In genomic region chr15:64092075-64092820, GRCh38 we compare ENCODE assay signal across 8 cellular contexts. TPM values are rescaled to one million over a fixed set of nuclear protein-coding genes. Genes with fewer than 3 reads are reported as not detected.
A peak's percentile ranks its signal among the peaks of the same experiment; 100 is the strongest.
DNase-seq lines count a peak whose midpoint lies in the region; ATAC-seq, FAIRE-seq and TF ChIP-seq lines count a peak whose summit lies in the region.

No MANE protein-coding gene starts in this region.

- peaks cover 11% of the 10 kb centered on the region for H4K20me1 ChIP-seq in K562 (replicated peaks; ENCODE audit: control insufficient read depth, insufficient read depth, low read length)

- H3K4me1 Mint-ChIP-seq in naive B cell: peaks cover 55 to 88% (median 69%) of the 10 kb centered on the region in 3 donors

- no peaks in the 10 kb centered on the region for H3K27me3 Mint-ChIP-seq in naive B cell

- CTCF ChIA-PET in K562 (lab: Yijun Ruan, JAX; ENCODE audit: low intra/inter-chr PET ratio): interaction anchor here (0.8 to 3.1 kb wide), 3 partner anchors 265 to 340 kb away, joined by 3 to 18 read pairs (median 3); no protein-coding TSS in a partner anchor

- no peak overlapping the region; the same call in 1 of the 2 replicates for H2AFZ ChIP-seq in K562 (ENCODE audit: low read depth, low read length)

- H3K79me2 ChIP-seq in K562 (ENCODE audit: control insufficient read depth, insufficient read depth, low read length): peaks cover 88% of the 10 kb centered on the region

- peaks cover 0 to 2% (median 0%) of the 10 kb centered on the region in 7 donors for H3K9me3 Mint-ChIP-seq in naive B cell

- no peak for ATAC-seq in K562
- ATAC-seq in naive B cell (ENCODE audit: low read depth in 2 of 2): no peak
- no peak for ATAC-seq in GM21447 (IDR thresholded peaks at IDR 0.05; ENCODE audit: unreplicated experiment)

- POLR2A ChIA-PET in K562 (lab: Yijun Ruan, JAX): interaction anchor here (0.5 to 2.3 kb wide), 5 partner anchors 13 to 160 kb away, joined by 4 to 11 read pairs (median 6); no protein-coding TSS in a partner anchor

- no peak for TF ChIP-seq EP300 in K562 (IDR thresholded peaks at IDR 0.05; ENCODE audit: low read length)

- TF ChIP-seq POLR2A in K562 (conservative IDR thresholded peaks at IDR 0.05): no peak

- H3K9me1 ChIP-seq in K562 (ENCODE audit: control insufficient read depth, insufficient read depth, low read length): no peaks in the 10 kb centered on the region

- H3K36me3 ChIP-seq in K562 (ENCODE audit: control insufficient read depth, insufficient read depth, low read length): peaks cover 36% of the 10 kb centered on the region; the same call in 2 of the 3 replicates

- H3K4me3 ChIP-seq in K562: peak overlapping the region; percentile 81

- peak overlapping the region; percentile 95 for H3K4me2 ChIP-seq in K562 (ENCODE audit: insufficient read depth, low read length)

- peak overlapping the region; percentile 41 to 94; a peak in 3 of 4 replicates for H3K9ac ChIP-seq in K562 (ENCODE audit: insufficient read depth in 1 of 2, low read depth in 2 of 2, low read length in 2 of 2)

- peaks cover 0 to 5% of the 10 kb centered on the region in 2 donors for H3K36me3 Mint-ChIP-seq in naive B cell

- peak overlapping the region; percentile 97 to 100 (median 100) for H3K4me3 Mint-ChIP-seq in naive B cell

- no peak for FAIRE-seq in D721Med (lab: Jason Lieb, UNC)
- FAIRE-seq in K562 (lab: Jason Lieb, UNC): peak; percentile 48

- no peaks in the 10 kb centered on the region for H3K27me3 ChIP-seq in K562 (ENCODE audit: control insufficient read depth in 2 of 2, insufficient read depth in 2 of 2, low read length in 2 of 2)

- peak overlapping the region; percentile 99 for H3K27ac ChIP-seq in K562 (ENCODE audit: extremely low read depth, low read depth, low read length)

- no peak for DNase-seq in D721Med (ENCODE audit: insufficient read length, low spot score)
- DNase-seq in K562 (ENCODE audit: extremely low read depth in 1 of 4, low spot score in 3 of 4): peak in 3 of 4 experiments; percentile 28 to 51 (median 30)
- no peak for DNase-seq in naive B cell
- DNase-seq in stimulated activated CD4-positive, alpha-beta T cell treated with anti-CD3 and anti-CD28 coated beads, Interleukin-4, amount 100 ng/mL, for 24 hours: no peak
- no peak for DNase-seq in HPDE6-E6E7 (ENCODE audit: extremely low spot score)
- no peak for DNase-seq in kidney glomerular epithelial cell (lab: John Stamatoyannopoulos, UW)

- intact Hi-C loops in K562 (cut with micrococcal nuclease): no loop called here

- peaks cover 8 to 22% of the 10 kb centered on the region in 2 experiments for H3K4me1 ChIP-seq in K562 (replicated peaks in 1 of 2; ENCODE audit: control insufficient read depth in 2 of 2, insufficient read depth in 2 of 2, low read length in 2 of 2)

- TF ChIP-seq CTCF in D721Med (IDR thresholded peaks at IDR 0.05; ENCODE audit: insufficient read depth, missing control alignments): peak; percentile 36
- 0 out of 2 replicates have a peak, but pooled peaks have one; percentile 20 for TF ChIP-seq CTCF in LNCAP (IDR thresholded peaks at IDR 0.05)
- TF ChIP-seq CTCF in K562 (IDR thresholded peaks at IDR 0.05 in 2 of 3, conservative IDR thresholded peaks at IDR 0.05 in 1 of 3; ENCODE audit: insufficient read depth in 2 of 3, low read depth in 1 of 3, low read length in 3 of 3): peak in 2 of 3 experiments; percentile 20 to 47; a peak in 2 of 6 replicates

- H3K27ac Mint-ChIP-seq in naive B cell: peak overlapping the region; percentile 87 to 100 (median 99)

- in situ Hi-C loops in K562 (cut with MboI): no loop called here

- BruUV-seq in K562 (replicated peaks; lab: Mats Ljungman, UMichigan): no TSS peak

- 0 out of 2 replicates have a peak, but pooled peaks cover 2% of the 10 kb centered on the region for H3K9me3 ChIP-seq in K562 (replicated peaks; ENCODE audit: control insufficient read depth, insufficient read depth, low read depth, low read length)

- peak; percentile 42 to 43; a peak in 3 of 4 replicates for TF ChIP-seq RAD21 in K562 (CRISPR knock-in tag; conservative IDR thresholded peaks at IDR 0.05 in 1 of 2, IDR thresholded peaks at IDR 0.05 in 1 of 2)

RNA-seq across cellular contexts. Expression of gene CIAO2A, which starts 1.4 kb away (rescaled TPM):
- 15.6 and 44.0 TPM in 2 replicates for total RNA-seq in K562 (2011; cell fraction: chromatin; rRNA removed; ENCODE audit: low replicate concordance)
- total RNA-seq in K562 (2011; cell fraction: nucleolus; rRNA removed): 20.5 and 22.0 TPM in 2 replicates
- total RNA-seq in K562 (2011; cell fraction: nucleoplasm; rRNA removed): 45.9 and 58.2 TPM in 2 replicates
- total RNA-seq in K562 (2014; rRNA removed): 275 and 313 TPM in 2 replicates
- 251 and 275 TPM in 2 replicates for total RNA-seq in K562 (2014; rRNA removed; fragmentation: Illumina TruSeq; extraction: Trizol)
- 287 and 321 TPM in 2 replicates for total RNA-seq in K562 (2015; rRNA removed; fragmentation: Illumina TruSeq; extraction: Trizol)
- 161 and 181 TPM in 2 replicates for total RNA-seq in K562 (2021)
- 189 and 280 TPM in 2 replicates for polyA plus RNA-seq in K562 (2011; rRNA removed)
- polyA plus RNA-seq in K562 (2011; cell fraction: cytosol; rRNA removed): 54.1 and 108 TPM in 2 replicates
- 34.6 and 53.7 TPM in 2 replicates for polyA plus RNA-seq in K562 (2011; cell fraction: nucleus; rRNA removed)
- 167 and 221 TPM in 2 replicates for polyA plus RNA-seq in K562 (2012)
- polyA plus RNA-seq in K562 (2014; fragmentation: Illumina TruSeq; extraction: Trizol): 223 and 243 TPM in 2 replicates
- 100 to 1,000 TPM; 354 to 408 TPM for polyA plus RNA-seq in K562 (2014; fragmentation: Nextera tagmentation; extraction: Ambion mirVana)
- polyA plus RNA-seq in K562 (2014; rRNA removed): 381 and 429 TPM in 2 replicates
- 45.9 and 50.0 TPM in 2 replicates for polyA minus RNA-seq in K562 (2011; rRNA and poly(A)+ RNA removed)
- 23.8 and 27.5 TPM in 2 replicates for polyA minus RNA-seq in K562 (2011; cell fraction: cytosol; rRNA and poly(A)+ RNA removed)
- 14.0 and 25.8 TPM in 2 replicates for polyA minus RNA-seq in K562 (2011; cell fraction: nucleus; rRNA and poly(A)+ RNA removed)
- 100 to 1,000 TPM; 260 to 473 (median 320) TPM for polyA plus RNA-seq in naive B cell (ENCODE audit: low read depth in 6 of 6)

RNA-seq across cellular contexts. Expression of gene SNX1, which starts 3.5 kb away (rescaled TPM):
- total RNA-seq in K562 (2011; cell fraction: chromatin; rRNA removed; ENCODE audit: low replicate concordance): 111 and 159 TPM in 2 replicates
- total RNA-seq in K562 (2011; cell fraction: nucleolus; rRNA removed): 71.4 and 72.4 TPM in 2 replicates
- total RNA-seq in K562 (2011; cell fraction: nucleoplasm; rRNA removed): 79.0 and 93.2 TPM in 2 replicates
- total RNA-seq in K562 (2014; rRNA removed): 29.0 and 41.7 TPM in 2 replicates
- 51.0 and 56.4 TPM in 2 replicates for total RNA-seq in K562 (2014; rRNA removed; fragmentation: Illumina TruSeq; extraction: Trizol)
- 57.5 and 59.9 TPM in 2 replicates for total RNA-seq in K562 (2015; rRNA removed; fragmentation: Illumina TruSeq; extraction: Trizol)
- 94.0 and 105 TPM in 2 replicates for total RNA-seq in K562 (2021)
- 68.8 and 76.2 TPM in 2 replicates for polyA plus RNA-seq in K562 (2011; rRNA removed)
- 46.1 and 50.8 TPM in 2 replicates for polyA plus RNA-seq in K562 (2011; cell fraction: cytosol; rRNA removed)
- polyA plus RNA-seq in K562 (2011; cell fraction: nucleus; rRNA removed): 87.7 and 120 TPM in 2 replicates
- 55.3 and 59.0 TPM in 2 replicates for polyA plus RNA-seq in K562 (2012)
- polyA plus RNA-seq in K562 (2014; fragmentation: Illumina TruSeq; extraction: Trizol): 81.8 and 87.8 TPM in 2 replicates
- 10 to 100 TPM; 11.0 to 18.6 TPM for polyA plus RNA-seq in K562 (2014; fragmentation: Nextera tagmentation; extraction: Ambion mirVana)
- 84.5 and 91.6 TPM in 2 replicates for polyA plus RNA-seq in K562 (2014; rRNA removed)
- 54.5 and 59.3 TPM in 2 replicates for polyA minus RNA-seq in K562 (2011; rRNA and poly(A)+ RNA removed)
- 26.2 and 36.9 TPM in 2 replicates for polyA minus RNA-seq in K562 (2011; cell fraction: cytosol; rRNA and poly(A)+ RNA removed)
- 29.8 and 37.3 TPM in 2 replicates for polyA minus RNA-seq in K562 (2011; cell fraction: nucleus; rRNA and poly(A)+ RNA removed)
- 100 to 1,000 TPM in 2 of 6 donors, 10 to 100 TPM in 4; 56.3 to 109 (median 78.0) TPM for polyA plus RNA-seq in naive B cell (ENCODE audit: low read depth in 6 of 6)

RNA-seq across cellular contexts. Expression of gene DAPK2, which starts 46.0 kb away (rescaled TPM):
- 6.8 and 11.4 TPM in 2 replicates for total RNA-seq in K562 (2011; cell fraction: chromatin; rRNA removed; ENCODE audit: low replicate concordance)
- total RNA-seq in K562 (2011; cell fraction: nucleolus; rRNA removed): 5.1 and 6.5 TPM in 2 replicates
- 7.7 and 10.2 TPM in 2 replicates for total RNA-seq in K562 (2011; cell fraction: nucleoplasm; rRNA removed)
- total RNA-seq in K562 (2014; rRNA removed) (2.2 and 3.3 TPM in 2 replicates), K562 (2014; rRNA removed; fragmentation: Illumina TruSeq; extraction: Trizol) (1.6 and 1.7 TPM in 2 replicates), K562 (2015; rRNA removed; fragmentation: Illumina TruSeq; extraction: Trizol) (1.3 and 2.2 TPM in 2 replicates), K562 (2021) (3.3 and 3.9 TPM in 2 replicates)
- polyA plus RNA-seq in K562 (2011; rRNA removed) (2.9 and 5.2 TPM in 2 replicates), K562 (2014; fragmentation: Illumina TruSeq; extraction: Trizol) (1.4 and 1.9 TPM in 2 replicates), K562 (2014; fragmentation: Nextera tagmentation; extraction: Ambion mirVana) (under 1 TPM; 0.14 to 0.20 TPM), K562 (2014; rRNA removed) (3.5 and 3.6 TPM in 2 replicates), naive B cell (ENCODE audit: low read depth in 6 of 6) (10 to 100 TPM in 1 of 6 donors, 1 to 10 TPM in 2, under 1 TPM in 3; 0.69 to 10.3 (median 0.96) TPM)
- polyA plus RNA-seq in K562 (2011; cell fraction: cytosol; rRNA removed): 2.5 and 5.4 TPM in 2 replicates
- polyA plus RNA-seq in K562 (2011; cell fraction: nucleus; rRNA removed): 7.6 and 18.2 TPM in 2 replicates
- 1.7 and 4.1 TPM in 2 replicates for polyA plus RNA-seq in K562 (2012)
- 2.5 and 3.3 TPM in 2 replicates for polyA minus RNA-seq in K562 (2011; rRNA and poly(A)+ RNA removed)
- 2.2 and 2.9 TPM in 2 replicates for polyA minus RNA-seq in K562 (2011; cell fraction: cytosol; rRNA and poly(A)+ RNA removed)
- polyA minus RNA-seq in K562 (2011; cell fraction: nucleus; rRNA and poly(A)+ RNA removed): 3.6 and 5.4 TPM in 2 replicates

RNA-seq across cellular contexts. Expression of gene SNX22, which starts 59.3 kb away (rescaled TPM):
- total RNA-seq in K562 (2011; cell fraction: chromatin; rRNA removed; ENCODE audit: low replicate concordance): 2.8 and 8.7 TPM in 2 replicates
- 8.5 and 10.3 TPM in 2 replicates for total RNA-seq in K562 (2011; cell fraction: nucleolus; rRNA removed)
- 4.7 and 5.8 TPM in 2 replicates for total RNA-seq in K562 (2011; cell fraction: nucleoplasm; rRNA removed)
- total RNA-seq in K562 (2014; rRNA removed): 2.1 and 2.3 TPM in 2 replicates
- 0.99 and 1.2 TPM in 2 replicates for total RNA-seq in K562 (2014; rRNA removed; fragmentation: Illumina TruSeq; extraction: Trizol)
- 1.1 and 1.2 TPM in 2 replicates for total RNA-seq in K562 (2015; rRNA removed; fragmentation: Illumina TruSeq; extraction: Trizol)
- 1.8 and 3.0 TPM in 2 replicates for total RNA-seq in K562 (2021)
- 0.89 and 0.91 TPM in 2 replicates for polyA plus RNA-seq in K562 (2011; rRNA removed)
- 0.52 and 2.0 TPM in 2 replicates for polyA plus RNA-seq in K562 (2011; cell fraction: cytosol; rRNA removed)
- polyA plus RNA-seq in K562 (2011; cell fraction: nucleus; rRNA removed): 4.2 and 8.3 TPM in 2 replicates
- polyA plus RNA-seq in K562 (2012): 2.1 and 2.4 TPM in 2 replicates
- 0.98 and 1.3 TPM in 2 replicates for polyA plus RNA-seq in K562 (2014; fragmentation: Illumina TruSeq; extraction: Trizol)
- 1 to 10 TPM; 2.0 TPM for polyA plus RNA-seq in K562 (2014; fragmentation: Nextera tagmentation; extraction: Ambion mirVana)
- polyA plus RNA-seq in K562 (2014; rRNA removed): 1.7 and 2.0 TPM in 2 replicates
- polyA minus RNA-seq in K562 (2011; rRNA and poly(A)+ RNA removed): 0.84 and 1.3 TPM in 2 replicates
- polyA minus RNA-seq in K562 (2011; cell fraction: cytosol; rRNA and poly(A)+ RNA removed): 0.67 and 0.73 TPM in 2 replicates
- 4.8 and 5.0 TPM in 2 replicates for polyA minus RNA-seq in K562 (2011; cell fraction: nucleus; rRNA and poly(A)+ RNA removed)
- polyA plus RNA-seq in naive B cell (ENCODE audit: low read depth in 6 of 6): 10 to 100 TPM; 55.7 to 95.8 (median 59.7) TPM

Comparison
In these comparisons a context has a peak if more than half of its experiments do, and no peak if none do; other contexts are left out.
1. DNase-seq: peak in K562 (3 of 4); none in D721Med (single experiment), naive B cell (single experiment), stimulated activated CD4-positive, alpha-beta T cell treated with anti-CD3 and anti-CD28 coated beads, Interleukin-4, amount 100 ng/mL, for 24 hours (single experiment), HPDE6-E6E7 (single experiment) and kidney glomerular epithelial cell (single experiment).
2. Peak in every context shown above with its lines, with median percentiles within 50 percentile points of each other: CTCF ChIP-seq.